1 cellular context compared by ENCODE assay signal in the genomic region with DNA sequence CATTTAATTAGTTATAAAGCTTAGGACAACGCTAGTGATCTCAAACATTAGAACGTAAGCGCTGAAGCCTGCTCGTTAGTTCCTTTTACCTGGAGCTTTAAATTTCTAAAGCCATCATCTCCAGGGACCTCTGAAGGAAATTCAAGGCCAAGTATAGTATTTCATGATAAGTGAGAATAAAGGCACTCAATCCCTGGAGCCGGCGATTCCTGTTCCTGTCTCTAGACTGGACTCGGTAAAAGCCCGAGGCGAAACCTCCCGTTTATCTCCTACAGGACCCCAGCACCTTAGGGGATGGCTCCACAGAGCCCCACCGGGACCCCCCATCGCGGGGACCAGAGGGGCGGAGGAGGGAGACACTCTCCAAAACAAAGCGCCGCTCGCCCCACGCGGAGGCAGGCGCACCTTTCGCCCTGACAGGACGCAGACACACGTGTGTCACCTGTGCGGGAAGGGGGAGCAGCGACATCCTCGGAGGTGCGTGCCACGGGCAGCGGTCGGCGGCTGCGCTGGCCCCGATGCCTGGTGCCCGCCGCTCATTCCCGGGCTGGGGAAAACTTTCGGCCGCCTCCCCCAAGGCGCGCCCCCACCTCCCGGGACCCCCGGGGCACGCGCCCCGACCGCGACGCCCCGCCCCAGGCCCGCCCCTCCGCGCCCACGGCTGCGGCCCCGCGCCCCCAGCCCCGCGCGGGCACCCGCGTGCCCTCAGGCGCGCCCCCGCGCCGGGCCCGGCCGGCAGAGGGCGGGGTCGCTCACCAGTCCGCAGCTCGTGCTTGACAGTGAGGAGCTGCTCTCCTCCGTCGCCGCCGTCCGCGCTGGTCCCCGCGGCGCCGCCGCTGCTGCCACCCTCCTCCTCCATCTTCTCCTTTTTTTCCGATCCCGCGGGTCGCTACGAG.
TF ChIP-seq lines count a peak whose summit lies in the region.

No MANE protein-coding gene starts in this region.

TF ChIP-seq in WTC11, 78 proteins besides CTCF, POLR2A, EP300 and RAD21 (continued from another document):
- no peak for TF ChIP-seq E2F1 (CRISPR knock-in tag; IDR thresholded peaks at IDR 0.05)
